Comparison of ENCODE assay signal across 1 cellular context in the genomic region with DNA sequence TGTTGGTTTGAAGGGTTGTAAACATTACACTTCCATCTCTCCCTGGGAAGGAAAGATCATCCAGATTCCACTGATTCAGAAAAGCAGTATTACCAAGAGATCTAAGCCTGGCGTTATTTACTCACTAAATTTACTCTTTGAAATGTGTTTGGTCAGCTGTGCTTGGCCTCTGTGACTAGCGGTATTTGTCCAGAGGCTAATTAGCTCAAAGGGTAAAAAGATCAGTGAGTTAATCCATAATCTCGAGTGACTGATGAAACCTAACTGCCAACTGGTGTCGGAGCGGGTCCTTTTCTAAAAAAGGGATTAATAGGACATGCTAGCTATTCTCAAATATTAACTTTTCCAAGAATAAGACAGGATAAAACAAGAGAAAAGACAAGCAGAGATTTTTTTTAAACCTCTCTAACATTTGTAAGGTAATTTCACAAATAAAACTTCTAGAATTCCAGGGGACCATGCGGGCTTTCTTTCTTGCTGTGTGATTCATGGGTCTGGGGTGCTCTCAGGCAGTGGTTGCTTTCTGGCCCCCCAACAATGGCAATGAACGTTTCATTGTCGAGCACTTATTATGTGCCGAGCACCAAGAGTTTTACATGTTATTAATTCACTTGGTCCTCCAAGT.
TF ChIP-seq lines count a peak whose summit lies in the region.

No MANE protein-coding gene starts in this region.

TF ChIP-seq in HepG2, 621 proteins besides CTCF, POLR2A, EP300 and RAD21 (continued from another document):
- TF ChIP-seq ZNF543 (CRISPR knock-in tag; IDR thresholded peaks at IDR 0.05), result 0 out of 2 replicates have a peak, but pooled peaks have one; percentile 26
- TF ChIP-seq MIER2 (CRISPR knock-in tag; IDR thresholded peaks at IDR 0.05), result peak; percentile 73
- TF ChIP-seq NR1H2 (CRISPR knock-in tag; IDR thresholded peaks at IDR 0.05; ENCODE audit: borderline replicate concordance, low read depth), result peak; percentile 50; the same call in 1 of the 2 replicates
- TF ChIP-seq ZNF451 (CRISPR knock-in tag; IDR thresholded peaks at IDR 0.05), result 0 out of 2 replicates have a peak, but pooled peaks have one; percentile 3
- no peak for TF ChIP-seq MZF1 (CRISPR knock-in tag; IDR thresholded peaks at IDR 0.05; ENCODE audit: borderline replicate concordance)
- TF ChIP-seq NCOA2 (CRISPR knock-in tag; IDR thresholded peaks at IDR 0.05), result peak; percentile 99
